Comparison of ENCODE assay signal across 8 cellular contexts in genomic region chr12:6943387-6943718, GRCh38. TPM values are rescaled to one million over a fixed set of nuclear protein-coding genes. Genes with fewer than 3 reads are reported as not detected.
DNase-seq lines count a peak whose midpoint lies in the region; ATAC-seq and TF ChIP-seq lines count a peak whose summit lies in the region.

No MANE protein-coding gene starts in this region.

- TF ChIP-seq CTCF in AG09319 (IDR thresholded peaks at IDR 0.05; ENCODE audit: low read depth, low read length) = no peak

- intact Hi-C loops in left colon (cut with DNase I, micrococcal nuclease) = no loop called here

- peak; percentile 30 for ATAC-seq in HG03432 (IDR thresholded peaks at IDR 0.05; ENCODE audit: unreplicated experiment)
- ATAC-seq in left colon = peak; percentile 41

- peak; percentile 84 for DNase-seq in AG09319 (ENCODE audit: extremely low read depth, low read depth)
- peak; percentile 88 for DNase-seq in GM19238 (ENCODE audit: insufficient read length, low spot score)
- DNase-seq in NCI-H460 (ENCODE audit: extremely low read depth, low read depth) = peak; percentile 85
- DNase-seq in activated CD4-positive, alpha-beta T cell treated with anti-CD3 and anti-CD28 coated beads for 1 hour = peak; percentile 61
- DNase-seq in dedifferentiated amniotic fluid mesenchymal stem cell (ENCODE audit: extremely low spot score) = peak; percentile 91
- DNase-seq in left colon = peak; percentile 77 to 90
- DNase-seq in stimulated activated CD4-positive, alpha-beta T cell treated with anti-CD3 and anti-CD28 coated beads, Interleukin-1b, Interleukin-23, amount 100 ng/mL, for 24 hours (ENCODE audit: low read depth in 4 of 4, low spot score in 1 of 4) = peak in 3 of 4 experiments; percentile 60 to 72 (median 63)

RNA-seq across cellular contexts. Expression of gene RNU7-1, which starts 0.3 kb away (rescaled TPM):
- total RNA-seq in NCI-H460 (2014; rRNA removed; shearing (Covaris generic)) = not detected in 2 replicates
- not detected in 2 replicates for polyA plus RNA-seq in NCI-H460 (2014; cell fraction: nucleus; rRNA removed)
- not detected for total RNA-seq in left colon

RNA-seq across cellular contexts. Expression of gene C12orf57, which starts 0.5 kb away (rescaled TPM):
- 127 and 130 TPM in 2 replicates for total RNA-seq in NCI-H460 (2014; rRNA removed; shearing (Covaris generic))
- 226 and 244 TPM in 2 replicates for polyA plus RNA-seq in NCI-H460 (2014; cell fraction: nucleus; rRNA removed)
- total RNA-seq in left colon = 100 to 1,000 TPM; 151 to 168 TPM

RNA-seq across cellular contexts. Expression of gene PTPN6, which starts 7.8 kb away (rescaled TPM):
- total RNA-seq in NCI-H460 (2014; rRNA removed; shearing (Covaris generic)) = 3.4 and 5.4 TPM in 2 replicates
- 13.1 and 13.4 TPM in 2 replicates for polyA plus RNA-seq in NCI-H460 (2014; cell fraction: nucleus; rRNA removed)
- 10 to 100 TPM; 40.0 to 43.9 TPM for total RNA-seq in left colon

RNA-seq across cellular contexts. Expression of gene ATN1, which starts 15.6 kb away (rescaled TPM):
- 6.6 and 10.5 TPM in 2 replicates for total RNA-seq in NCI-H460 (2014; rRNA removed; shearing (Covaris generic))
- 10.7 and 20.4 TPM in 2 replicates for polyA plus RNA-seq in NCI-H460 (2014; cell fraction: nucleus; rRNA removed)
- 10 to 100 TPM; 64.6 to 78.9 TPM for total RNA-seq in left colon

RNA-seq across cellular contexts. Expression of gene PHB2, which starts 27.1 kb away (rescaled TPM):
- total RNA-seq in NCI-H460 (2014; rRNA removed; shearing (Covaris generic)) = 277 and 299 TPM in 2 replicates
- polyA plus RNA-seq in NCI-H460 (2014; cell fraction: nucleus; rRNA removed) = 511 and 519 TPM in 2 replicates
- 100 to 1,000 TPM; 202 to 249 TPM for total RNA-seq in left colon

Comparison
In these comparisons a context has a peak if more than half of its experiments do, and no peak if none do; other contexts are left out.
1. Peak in every context shown above with its lines: DNase-seq and ATAC-seq.